ENCODE assay signal across 5 cellular contexts in genomic region chr1:120276710-120277109, GRCh38.
DNase-seq lines count a peak whose midpoint lies in the region; ATAC-seq, FAIRE-seq and TF ChIP-seq lines count a peak whose summit lies in the region.
"Not testable (repeated sequence)": the region's sequence is repeated elsewhere in the genome, so short reads cannot be mapped to it uniquely, and the experiment has no call there.

No MANE protein-coding gene starts in this region.

- CTCF ChIA-PET in K562 (lab: Yijun Ruan, JAX; ENCODE audit: low intra/inter-chr PET ratio), result not testable (repeated sequence)

- peak; percentile 0; the same call in 2 of the 3 replicates for ATAC-seq in K562
- ATAC-seq in Right ventricle myocardium superior (ENCODE audit: poor library complexity), result peak; percentile 35
- peak in 7 of 8 donors; percentile 8 to 64 (median 38) for ATAC-seq in heart right ventricle
- peak; percentile 56 for ATAC-seq in left ventricle myocardium superior
- ATAC-seq in psoas muscle, result peak; percentile 59 to 72 (median 70)

- intact Hi-C loops in K562 (cut with micrococcal nuclease); Right ventricle myocardium superior (cut with DNase I); heart right ventricle (cut with DNase I); left ventricle myocardium superior (cut with micrococcal nuclease); psoas muscle (cut with DNase I): not testable (repeated sequence)

- H3K4me1 ChIP-seq in K562 (replicated peaks in 1 of 2; ENCODE audit: control insufficient read depth in 2 of 2, insufficient read depth in 2 of 2, low read length in 2 of 2); heart right ventricle; psoas muscle: not testable (repeated sequence)

- not testable (repeated sequence) for TF ChIP-seq POLR2A in K562 (conservative IDR thresholded peaks at IDR 0.05)

- POLR2A ChIA-PET in K562 (lab: Yijun Ruan, JAX), result not testable (repeated sequence)

- H3K36me3 ChIP-seq in K562 (ENCODE audit: control insufficient read depth, insufficient read depth, low read length); heart right ventricle; psoas muscle (ENCODE audit: insufficient read depth in 1 of 2, low read depth in 1 of 2): not testable (repeated sequence)

- not testable (repeated sequence) for H3K9me3 ChIP-seq in K562 (replicated peaks; ENCODE audit: control insufficient read depth, insufficient read depth, low read depth, low read length); heart right ventricle; psoas muscle

- not testable (repeated sequence) for H3K27me3 ChIP-seq in K562 (ENCODE audit: control insufficient read depth in 2 of 2, insufficient read depth in 2 of 2, low read length in 2 of 2); heart right ventricle; psoas muscle (ENCODE audit: insufficient read depth in 3 of 3, low read length in 2 of 3)

- TF ChIP-seq RAD21 in K562 (CRISPR knock-in tag; conservative IDR thresholded peaks at IDR 0.05 in 1 of 2, IDR thresholded peaks at IDR 0.05 in 1 of 2), result not testable (repeated sequence)

- not testable (repeated sequence) for H3K79me2 ChIP-seq in K562 (ENCODE audit: control insufficient read depth, insufficient read depth, low read length)

- not testable (repeated sequence) for H4K20me1 ChIP-seq in K562 (replicated peaks; ENCODE audit: control insufficient read depth, insufficient read depth, low read length)

- no CpG with 5 or more reads among the region's 5 CpGs for WGBS in K562 (ENCODE audit: insufficient coverage, low coverage, missing lambda C conversion rate)
- WGBS in heart right ventricle, 2 donors, result no CpG with 5 or more reads among the region's 5 CpGs
- no CpG with 5 or more reads among the region's 5 CpGs for WGBS in psoas muscle, 3 donors

- DNase-seq in K562 (ENCODE audit: extremely low read depth in 1 of 4, low spot score in 3 of 4); Right ventricle myocardium superior; heart right ventricle; left ventricle myocardium superior; psoas muscle: not testable (repeated sequence)

- not testable (repeated sequence) for BruUV-seq in K562 (replicated peaks; lab: Mats Ljungman, UMichigan)

- TF ChIP-seq CTCF in K562 (IDR thresholded peaks at IDR 0.05 in 2 of 3, conservative IDR thresholded peaks at IDR 0.05 in 1 of 3; ENCODE audit: insufficient read depth in 2 of 3, low read depth in 1 of 3, low read length in 3 of 3); heart right ventricle (IDR thresholded peaks at IDR 0.05); psoas muscle (IDR thresholded peaks at IDR 0.05): not testable (repeated sequence)

- in situ Hi-C loops in K562 (cut with MboI), result not testable (repeated sequence)

- H3K4me3 ChIP-seq in K562, heart right ventricle, psoas muscle: not testable (repeated sequence)

- H3K9me1 ChIP-seq in K562 (ENCODE audit: control insufficient read depth, insufficient read depth, low read length), result not testable (repeated sequence)

- H3K9ac ChIP-seq in K562 (ENCODE audit: insufficient read depth in 1 of 2, low read depth in 2 of 2, low read length in 2 of 2), result not testable (repeated sequence)

- H2AFZ ChIP-seq in K562 (ENCODE audit: low read depth, low read length), result not testable (repeated sequence)

- not testable (repeated sequence) for TF ChIP-seq EP300 in K562 (IDR thresholded peaks at IDR 0.05; ENCODE audit: low read length)

- H3K4me2 ChIP-seq in K562 (ENCODE audit: insufficient read depth, low read length), result not testable (repeated sequence)

- FAIRE-seq in K562 (lab: Jason Lieb, UNC), result not testable (repeated sequence)

- not testable (repeated sequence) for H3K27ac ChIP-seq in K562 (ENCODE audit: extremely low read depth, low read depth, low read length); heart right ventricle; psoas muscle

Comparison
In these comparisons a context has a peak if more than half of its experiments do, and no peak if none do; other contexts are left out.
1. ATAC-seq: peak in every context shown above with its lines; median percentile 70 in psoas muscle; 56 in left ventricle myocardium superior; 38 in heart right ventricle; 35 in Right ventricle myocardium superior; 0 in K562.